21 cellular contexts compared by ENCODE assay signal in genomic region chr9:107049046-107049824, GRCh38.
DNase-seq lines count a peak whose midpoint lies in the region; ATAC-seq and TF ChIP-seq lines count a peak whose summit lies in the region.
"Had no signal": no experiment of that assay in that cellular context is flagged by ENCODE, and none has a peak within 500 bp of the region (broad histone marks: within the 10 kb centered on the region; RNA-seq: fewer than 3 reads in every experiment).

No MANE protein-coding gene starts in this region.

- peak overlapping the region; percentile 5 for H3K27ac Mint-ChIP-seq in endodermal cell
- no peak overlapping the region for H3K27ac Mint-ChIP-seq in activated naive CD8-positive, alpha-beta T cell treated with anti-CD3 and anti-CD28 coated beads, Interleukin-2, amount 50 U/mL, for 24 hours
- H3K27ac Mint-ChIP-seq: activated B cell treated with CpG ODN at 0.5 μM for 24 hours; activated naive CD4-positive, alpha-beta T cell treated with anti-CD3 and anti-CD28 coated beads, Interleukin-2, amount 50 U/mL, for 24 hours; activated T-helper 1 cell treated with anti-CD3 and anti-CD28 coated beads, Interleukin-12 subunit alpha, Interleukin-12 subunit beta, Interleukin-2, Interleukin-4 antibody, amounts not matched to agents 30 ng/mL and 10 ng/mL and 1 ng/mL, durations not matched to agents 14 hours and 24 hours and 36 hours; CD4-positive, CD25-positive, alpha-beta regulatory T cell; type B pancreatic cell had no signal

- H3K4me1 ChIP-seq in endodermal cell (ENCODE audit: control insufficient read depth, insufficient read depth, low read length) (no peaks in the 10 kb centered on the region), upper lobe of right lung (no peaks in the 10 kb centered on the region)
- H3K4me1 ChIP-seq: ascending aorta, prostate gland had no signal

- H3K36me3 ChIP-seq in endodermal cell (ENCODE audit: control insufficient read depth, insufficient read depth, low read length) (no peaks in the 10 kb centered on the region), upper lobe of right lung (no peaks in the 10 kb centered on the region)
- H3K36me3 ChIP-seq: ascending aorta, HAP-1, heart left ventricle, prostate gland had no signal

- no peaks in the 10 kb centered on the region for H3K9me3 Mint-ChIP-seq in endodermal cell
- no peaks in the 10 kb centered on the region for H3K9me3 Mint-ChIP-seq in activated naive CD8-positive, alpha-beta T cell treated with anti-CD3 and anti-CD28 coated beads, Interleukin-2, amount 50 U/mL, for 24 hours
- H3K9me3 Mint-ChIP-seq: activated B cell treated with CpG ODN at 0.5 μM for 24 hours; activated naive CD4-positive, alpha-beta T cell treated with anti-CD3 and anti-CD28 coated beads, Interleukin-2, amount 50 U/mL, for 24 hours; activated T-helper 1 cell treated with anti-CD3 and anti-CD28 coated beads, Interleukin-12 subunit alpha, Interleukin-12 subunit beta, Interleukin-2, Interleukin-4 antibody, amounts not matched to agents 30 ng/mL and 10 ng/mL and 1 ng/mL, durations not matched to agents 14 hours and 24 hours and 36 hours; type B pancreatic cell had no signal

- intact Hi-C loops in upper lobe of right lung (cut with DNase I), result no loop called here

- no peaks in the 10 kb centered on the region for H3K9me3 ChIP-seq in endodermal cell (ENCODE audit: control insufficient read depth, low read length)
- H3K9me3 ChIP-seq in upper lobe of right lung, result no peaks in the 10 kb centered on the region
- H3K9me3 ChIP-seq: ascending aorta, HAP-1, heart left ventricle, prostate gland had no signal

- peaks cover 1% of the 10 kb centered on the region for H3K27me3 Mint-ChIP-seq in endodermal cell (ENCODE audit: insufficient read depth)
- H3K27me3 Mint-ChIP-seq in activated naive CD8-positive, alpha-beta T cell treated with anti-CD3 and anti-CD28 coated beads, Interleukin-2, amount 50 U/mL, for 24 hours, result no peaks in the 10 kb centered on the region
- H3K27me3 Mint-ChIP-seq: activated naive CD4-positive, alpha-beta T cell treated with anti-CD3 and anti-CD28 coated beads, Interleukin-2, amount 50 U/mL, for 24 hours; CD4-positive, CD25-positive, alpha-beta regulatory T cell; type B pancreatic cell had no signal

- no peak overlapping the region for H3K9ac ChIP-seq in endodermal cell (ENCODE audit: extremely low read depth, low read length, poor library complexity, severe bottlenecking)

- H3K4me3 ChIP-seq in endodermal cell (ENCODE audit: low read length) (no peak overlapping the region), retinal pigment epithelial cell (ENCODE audit: low read length) (no peak overlapping the region), upper lobe of right lung (no peak overlapping the region)
- H3K4me3 ChIP-seq: ascending aorta, HAP-1, heart left ventricle, prostate gland had no signal

- H3K27ac ChIP-seq in endodermal cell (ENCODE audit: low read depth, low read length) (peak overlapping the region; percentile 45), upper lobe of right lung (no peak overlapping the region)
- H3K27ac ChIP-seq: ascending aorta, heart left ventricle, prostate gland had no signal

- ATAC-seq in GM18867 (IDR thresholded peaks at IDR 0.05; ENCODE audit: unreplicated experiment) (no peak), GM21526 (IDR thresholded peaks at IDR 0.05; ENCODE audit: low FRiP score, unreplicated experiment) (no peak), upper lobe of right lung (no peak)
- no peak for ATAC-seq in activated naive CD8-positive, alpha-beta T cell treated with anti-CD3 and anti-CD28 coated beads, Interleukin-2, amount 50 U/mL, for 24 hours
- ATAC-seq: heart left ventricle, Right ventricle myocardium inferior had no signal

- H3K36me3 Mint-ChIP-seq in endodermal cell (ENCODE audit: low read depth), result no peaks in the 10 kb centered on the region
- H3K36me3 Mint-ChIP-seq in activated naive CD8-positive, alpha-beta T cell treated with anti-CD3 and anti-CD28 coated beads, Interleukin-2, amount 50 U/mL, for 24 hours (ENCODE audit: low read depth), result no peaks in the 10 kb centered on the region
- H3K36me3 Mint-ChIP-seq: activated naive CD4-positive, alpha-beta T cell treated with anti-CD3 and anti-CD28 coated beads, Interleukin-2, amount 50 U/mL, for 24 hours; CD4-positive, CD25-positive, alpha-beta regulatory T cell; type B pancreatic cell had no signal

- H3K4me1 Mint-ChIP-seq in endodermal cell, result peaks cover 13% of the 10 kb centered on the region
- H3K4me1 Mint-ChIP-seq in activated naive CD8-positive, alpha-beta T cell treated with anti-CD3 and anti-CD28 coated beads, Interleukin-2, amount 50 U/mL, for 24 hours, result no peaks in the 10 kb centered on the region
- H3K4me1 Mint-ChIP-seq: activated naive CD4-positive, alpha-beta T cell treated with anti-CD3 and anti-CD28 coated beads, Interleukin-2, amount 50 U/mL, for 24 hours; CD4-positive, CD25-positive, alpha-beta regulatory T cell had no signal

- H3K4me3 Mint-ChIP-seq in endodermal cell, result no peak overlapping the region
- no peak overlapping the region for H3K4me3 Mint-ChIP-seq in activated naive CD8-positive, alpha-beta T cell treated with anti-CD3 and anti-CD28 coated beads, Interleukin-2, amount 50 U/mL, for 24 hours
- H3K4me3 Mint-ChIP-seq: activated B cell treated with CpG ODN at 0.5 μM for 24 hours; activated naive CD4-positive, alpha-beta T cell treated with anti-CD3 and anti-CD28 coated beads, Interleukin-2, amount 50 U/mL, for 24 hours; activated T-helper 1 cell treated with anti-CD3 and anti-CD28 coated beads, Interleukin-12 subunit alpha, Interleukin-12 subunit beta, Interleukin-2, Interleukin-4 antibody, amounts not matched to agents 30 ng/mL and 10 ng/mL and 1 ng/mL, durations not matched to agents 14 hours and 24 hours and 36 hours; CD4-positive, CD25-positive, alpha-beta regulatory T cell; type B pancreatic cell had no signal

- DNase-seq in HT1080 (ENCODE audit: low read depth) (peak; percentile 39), endodermal cell (peak; percentile 74), medulla oblongata (ENCODE audit: extremely low spot score) (peak; percentile 39), retinal pigment epithelial cell (ENCODE audit: low read depth) (peak; percentile 59), upper lobe of right lung (no peak)
- DNase-seq in activated naive CD8-positive, alpha-beta T cell treated with anti-CD3 and anti-CD28 coated beads, Interleukin-2, amount 50 U/mL, for 24 hours, result no peak
- DNase-seq: activated B cell treated with CpG ODN at 0.5 μM for 24 hours; CD4-positive, CD25-positive, alpha-beta regulatory T cell; central memory CD4-positive, alpha-beta T cell; heart left ventricle; Kasumi-1; NCI-H187 had no signal

- no peak for TF ChIP-seq CTCF in endodermal cell (conservative IDR thresholded peaks at IDR 0.05)
- no peak for TF ChIP-seq CTCF in retinal pigment epithelial cell (conservative IDR thresholded peaks at IDR 0.05; ENCODE audit: low read depth, low read length)
- TF ChIP-seq CTCF in upper lobe of right lung (IDR thresholded peaks at IDR 0.05), result no peak

- 86 to 91% methylated on average over 6 to 13 of the region's 14 CpGs for WGBS in endodermal cell (ENCODE audit: insufficient coverage in 1 of 2, insufficient read length in 1 of 2), 2 experiments

- no peaks in the 10 kb centered on the region for H3K27me3 ChIP-seq in endodermal cell (ENCODE audit: control insufficient read depth, insufficient read depth, low read length, poor library complexity, severe bottlenecking)
- H3K27me3 ChIP-seq in upper lobe of right lung, result no peaks in the 10 kb centered on the region
- H3K27me3 ChIP-seq: ascending aorta, heart left ventricle had no signal

Comparison
In these comparisons a context has a peak if more than half of its experiments do, and no peak if none do; other contexts are left out.
1. DNase-seq: peak in HT1080 (single experiment), endodermal cell (single experiment), medulla oblongata (single experiment) and retinal pigment epithelial cell (single experiment); none in activated naive CD8-positive, alpha-beta T cell treated with anti-CD3 and anti-CD28 coated beads, Interleukin-2, amount 50 U/mL, for 24 hours (single experiment) and upper lobe of right lung (single experiment).